In the genomic region with DNA sequence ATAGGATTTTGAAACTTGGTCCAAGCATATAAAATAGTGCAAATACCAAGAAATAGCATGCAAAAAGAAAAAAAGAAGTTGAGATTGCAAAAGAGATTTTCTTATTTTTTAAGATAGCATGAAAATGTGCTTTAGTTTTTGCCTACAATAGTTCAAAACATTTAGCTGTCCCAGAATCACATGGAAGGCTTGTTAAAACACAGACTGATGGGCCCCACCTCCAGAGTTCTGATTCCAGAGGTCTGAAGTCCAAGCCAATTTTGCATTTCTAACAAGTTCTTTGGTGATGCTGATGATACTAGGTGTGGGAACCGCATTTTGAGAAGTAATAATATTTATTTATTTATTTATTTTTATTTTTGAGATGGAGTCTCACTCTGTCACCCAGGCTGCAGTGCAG, we compare ENCODE assay signal across 22 cellular contexts.
"Had no signal": no experiment of that assay in that cellular context is flagged by ENCODE, and none has a peak within 500 bp of the region (broad histone marks: within the 10 kb centered on the region; RNA-seq: fewer than 3 reads in every experiment).

No MANE protein-coding gene starts in this region.

- H3K4me2 ChIP-seq: hepatocyte, neural progenitor cell had no signal

- H3K36me3 ChIP-seq: gastrocnemius medialis, neural progenitor cell, stomach, thyroid gland, vagina had no signal

- H3K4me1 ChIP-seq: neural progenitor cell, parathyroid adenoma, stomach, vagina had no signal

- H3K4me3 Mint-ChIP-seq: naive thymus-derived CD4-positive, alpha-beta T cell; nephron; neural progenitor cell; stimulated activated effector memory CD8-positive, alpha-beta T cell treated with anti-CD3 and anti-CD28 coated beads, Interleukin-12 subunit alpha, Interleukin-12 subunit beta, amount 100 ng/mL, for 72 hours had no signal

- H2AFZ ChIP-seq: hepatocyte, neural progenitor cell, parathyroid adenoma had no signal

- H3K4me3 ChIP-seq: coronary artery, gastrocnemius medialis, hepatocyte, neural progenitor cell, stomach, thyroid gland, vagina had no signal

- H3K9me3 Mint-ChIP-seq: nephron; neural progenitor cell; stimulated activated effector memory CD8-positive, alpha-beta T cell treated with anti-CD3 and anti-CD28 coated beads, Interleukin-12 subunit alpha, Interleukin-12 subunit beta, amount 100 ng/mL, for 72 hours had no signal

- H3K27ac ChIP-seq: coronary artery, gastrocnemius medialis, hepatocyte, neural progenitor cell, parathyroid adenoma, stomach, thyroid gland, vagina had no signal

- DNase-seq: foreskin fibroblast; gastrocnemius medialis; head of caudate nucleus; kidney glomerular epithelial cell; mesendoderm; midbrain; naive thymus-derived CD4-positive, alpha-beta T cell; stimulated activated CD4-positive, alpha-beta T cell treated with anti-CD3 and anti-CD28 coated beads, Interleukin-2, amount 100 ng/mL, for 24 hours; stimulated activated CD4-positive, alpha-beta T cell treated with anti-CD3 and anti-CD28 coated beads, Interleukin-4, amount 100 ng/mL, for 24 hours; stimulated activated naive CD4-positive, alpha-beta T cell treated with Interleukin-2 at 50 U/mL for 16 hours; stomach; thyroid gland; trophoblast cell had no signal

- H3K4me1 Mint-ChIP-seq: nephron; neural progenitor cell; stimulated activated effector memory CD8-positive, alpha-beta T cell treated with anti-CD3 and anti-CD28 coated beads, Interleukin-12 subunit alpha, Interleukin-12 subunit beta, amount 100 ng/mL, for 72 hours had no signal

- H3K27ac Mint-ChIP-seq: naive thymus-derived CD4-positive, alpha-beta T cell; nephron; neural progenitor cell; progenitor cell of endocrine pancreas; stimulated activated effector memory CD8-positive, alpha-beta T cell treated with anti-CD3 and anti-CD28 coated beads, Interleukin-12 subunit alpha, Interleukin-12 subunit beta, amount 100 ng/mL, for 72 hours had no signal

- H3K36me3 Mint-ChIP-seq: neural progenitor cell; stimulated activated effector memory CD8-positive, alpha-beta T cell treated with anti-CD3 and anti-CD28 coated beads, Interleukin-12 subunit alpha, Interleukin-12 subunit beta, amount 100 ng/mL, for 72 hours had no signal

- H3K9me3 ChIP-seq: gastrocnemius medialis, stomach, thyroid gland, vagina had no signal

- H3K9ac ChIP-seq: neural progenitor cell, parathyroid adenoma had no signal

- H3K79me2 ChIP-seq: hepatocyte, parathyroid adenoma had no signal

- H3K27me3 ChIP-seq: gastrocnemius medialis, hepatocyte, neural progenitor cell, stomach, thyroid gland, vagina had no signal

- ATAC-seq: gastrocnemius medialis; naive thymus-derived CD4-positive, alpha-beta T cell; sciatic nerve; stimulated activated effector memory CD8-positive, alpha-beta T cell treated with anti-CD3 and anti-CD28 coated beads, Interleukin-12 subunit alpha, Interleukin-12 subunit beta, amount 100 ng/mL, for 72 hours had no signal
